ENCODE assay signal across 23 cellular contexts in genomic region chr5:4095918-4096630, GRCh38.
A peak's percentile ranks its signal among the peaks of the same experiment; 100 is the strongest.
DNase-seq lines count a peak whose midpoint lies in the region; ATAC-seq, FAIRE-seq and TF ChIP-seq lines count a peak whose summit lies in the region.
"Had no signal": no experiment of that assay in that cellular context is flagged by ENCODE, and none has a peak within 500 bp of the region (broad histone marks: within the 10 kb centered on the region; RNA-seq: fewer than 3 reads in every experiment).

No MANE protein-coding gene starts in this region.

- H4K20me1 ChIP-seq in neural progenitor cell (ENCODE audit: low read depth), result no peaks in the 10 kb centered on the region

- no peak overlapping the region for H2AFZ ChIP-seq in neural progenitor cell (replicated peaks)
- H2AFZ ChIP-seq: GM23248 had no signal

- H3K4me3 Mint-ChIP-seq in neural progenitor cell, result no peak overlapping the region
- H3K4me3 Mint-ChIP-seq: B cell; CD4-positive, alpha-beta T cell; H9; HFFc6 had no signal

- ATAC-seq in heart left ventricle, result peak; percentile 47 to 77 (median 58)
- ATAC-seq in left cardiac atrium, result no peak
- ATAC-seq in pancreas, result no peak
- no peak for ATAC-seq in GM18517 (IDR thresholded peaks at IDR 0.05; ENCODE audit: unreplicated experiment)
- ATAC-seq: A549, GM12878 had no signal

- 59 to 69% (median 65%) methylated on average over 14 of the region's 14 CpGs for WGBS in heart left ventricle, 4 donors
- WGBS in pancreas, 2 donors, result 53 to 62% methylated on average over 14 of the region's 14 CpGs

- FAIRE-seq in pancreas (lab: Jason Lieb, UNC), result no peak
- FAIRE-seq: A549, GM12878 had no signal

- no peaks in the 10 kb centered on the region for H3K9me3 Mint-ChIP-seq in neural progenitor cell
- H3K9me3 Mint-ChIP-seq: CD4-positive, alpha-beta T cell; H9 had no signal

- H3K9me3 ChIP-seq in heart left ventricle, result no peaks in the 10 kb centered on the region
- H3K9me3 ChIP-seq in neural progenitor cell (ENCODE audit: low read depth), result no peaks in the 10 kb centered on the region
- H3K9me3 ChIP-seq in pancreas, result no peaks in the 10 kb centered on the region

- no peak overlapping the region for H3K27ac ChIP-seq in heart left ventricle
- H3K27ac ChIP-seq in neural progenitor cell, result no peak overlapping the region
- H3K27ac ChIP-seq in pancreas, result no peak overlapping the region
- H3K27ac ChIP-seq: A549, GM23248, RWPE1 had no signal

- DNase-seq in heart left ventricle (peak in 1 of 5 donors; percentile 40), left cardiac atrium (no peak), astrocyte of the hippocampus (ENCODE audit: low read depth, low spot score) (peak; percentile 12), neural progenitor cell (ENCODE audit: low spot score) (peak; percentile 23), pancreas (no peak)
- DNase-seq in stimulated activated CD4-positive, alpha-beta T cell treated with anti-CD3 and anti-CD28 coated beads, Interleukin-12 subunit alpha, Interleukin-12 subunit beta, amount 100 ng/mL, for 4 hours, result no peak
- DNase-seq: CD4-positive, alpha-beta T cell; COR-L47; DMS79; GM23248; H9; HFFc6; Kasumi-1; NCI-H1417; NCI-H1694 treated with DMSO at 0.1 percent for 48 hours; NCI-H510A; NCI-H774; NK-92 treated with Interleukin-12 subunit alpha and Interleukin-12 subunit beta, amount 100 ng/mL, for 24 hours had no signal

- no peak for TF ChIP-seq CTCF in heart left ventricle (IDR thresholded peaks at IDR 0.05)
- TF ChIP-seq CTCF in neural progenitor cell (IDR thresholded peaks at IDR 0.05), result no peak
- TF ChIP-seq CTCF in pancreas (IDR thresholded peaks at IDR 0.05), result no peak

- H3K27me3 Mint-ChIP-seq in neural progenitor cell (ENCODE audit: insufficient read depth, low read depth), result peaks cover 5% of the 10 kb centered on the region
- H3K27me3 Mint-ChIP-seq: B cell; CD4-positive, alpha-beta T cell had no signal

- H3K79me2 ChIP-seq in neural progenitor cell (ENCODE audit: low read depth), result no peaks in the 10 kb centered on the region

- no peak overlapping the region for H3K4me2 ChIP-seq in neural progenitor cell
- H3K4me2 ChIP-seq: A549 had no signal

- H3K36me3 ChIP-seq in heart left ventricle (no peaks in the 10 kb centered on the region), neural progenitor cell (no peaks in the 10 kb centered on the region), pancreas (no peaks in the 10 kb centered on the region)

- H3K4me1 ChIP-seq in heart left ventricle (peaks cover 0 to 15% (median 0%) of the 10 kb centered on the region in 12 donors), neural progenitor cell (peaks cover 9% of the 10 kb centered on the region), pancreas (no peaks in the 10 kb centered on the region)
- H3K4me1 ChIP-seq: A549 had no signal

- no peak overlapping the region for H3K27ac Mint-ChIP-seq in neural progenitor cell
- H3K27ac Mint-ChIP-seq: B cell; CD4-positive, alpha-beta T cell; H9; HFFc6 had no signal

- TF ChIP-seq POLR2A in heart left ventricle (IDR thresholded peaks at IDR 0.05), result no peak

- peaks cover 9% of the 10 kb centered on the region for H3K4me1 Mint-ChIP-seq in neural progenitor cell
- H3K4me1 Mint-ChIP-seq: B cell had no signal

- H3K36me3 Mint-ChIP-seq in neural progenitor cell, result no peaks in the 10 kb centered on the region

- intact Hi-C loops in heart left ventricle (cut with DNase I) (no loop called here), left cardiac atrium (cut with DNase I) (no loop called here), pancreas (cut with DNase I) (no loop called here)

- no peak overlapping the region for H3K4me3 ChIP-seq in heart left ventricle
- H3K4me3 ChIP-seq in neural progenitor cell, result no peak overlapping the region
- H3K4me3 ChIP-seq in pancreas, result no peak overlapping the region
- H3K4me3 ChIP-seq: A549, GM12878, GM23248 had no signal

- H3K27me3 ChIP-seq in heart left ventricle (peaks cover 0 to 3% (median 0%) of the 10 kb centered on the region in 9 donors), neural progenitor cell (no peaks in the 10 kb centered on the region), pancreas (no peaks in the 10 kb centered on the region)

- H3K9ac ChIP-seq in neural progenitor cell, result no peak overlapping the region
- H3K9ac ChIP-seq: GM23248 had no signal

- no peaks in the 10 kb centered on the region for H3F3A ChIP-seq in neural progenitor cell (ENCODE audit: low read depth)

Comparison
In these comparisons a context has a peak if more than half of its experiments do, and no peak if none do; other contexts are left out.
1. ATAC-seq: peak in heart left ventricle (4 of 4); none in left cardiac atrium (0 of 2), pancreas (0 of 4) and GM18517 (single experiment).
2. DNase-seq: peak in astrocyte of the hippocampus (single experiment) and neural progenitor cell (single experiment); none in left cardiac atrium (single experiment), pancreas (0 of 6) and stimulated activated CD4-positive, alpha-beta T cell treated with anti-CD3 and anti-CD28 coated beads, Interleukin-12 subunit alpha, Interleukin-12 subunit beta, amount 100 ng/mL, for 4 hours (single experiment).